ENCODE assay signal across 5 cellular contexts in genomic region chr20:36045373-36045714, GRCh38.
TF ChIP-seq lines count a peak whose summit lies in the region.

No MANE protein-coding gene starts in this region.

TF ChIP-seq in A549, 52 proteins besides CTCF, POLR2A, EP300 and RAD21:
- TF ChIP-seq POLR2AphosphoS2 (conservative IDR thresholded peaks at IDR 0.05; ENCODE audit: low read length) (peak; percentile 83; the same call in 1 of the 2 replicates), ATOH8 (CRISPR knock-in tag; IDR thresholded peaks at IDR 0.05; ENCODE audit: low read depth) (no peak), HOXA7 (CRISPR knock-in tag; IDR thresholded peaks at IDR 0.05) (peak; percentile 53; the same call in 1 of the 2 replicates), ZNF302 (CRISPR knock-in tag; IDR thresholded peaks at IDR 0.05) (no peak), KDM1A (IDR thresholded peaks at IDR 0.05; ENCODE audit: low read depth) (no peak), BHLHE40 (IDR thresholded peaks at IDR 0.05; ENCODE audit: low read depth, low read length) (no peak), CBX2 (IDR thresholded peaks at IDR 0.05; ENCODE audit: borderline replicate concordance, low read depth) (no peak)
- TF ChIP-seq, protein P1, sequence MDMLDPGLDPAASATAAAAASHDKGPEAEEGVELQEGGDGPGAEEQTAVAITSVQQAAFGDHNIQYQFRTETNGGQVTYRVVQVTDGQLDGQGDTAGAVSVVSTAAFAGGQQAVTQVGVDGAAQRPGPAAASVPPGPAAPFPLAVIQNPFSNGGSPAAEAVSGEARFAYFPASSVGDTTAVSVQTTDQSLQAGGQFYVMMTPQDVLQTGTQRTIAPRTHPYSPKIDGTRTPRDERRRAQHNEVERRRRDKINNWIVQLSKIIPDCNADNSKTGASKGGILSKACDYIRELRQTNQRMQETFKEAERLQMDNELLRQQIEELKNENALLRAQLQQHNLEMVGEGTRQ (IDR thresholded peaks at IDR 0.05) = no peak

TF ChIP-seq in GM23338, 12 proteins besides CTCF, POLR2A, EP300 and RAD21 (continues in another document):
- TF ChIP-seq ZNF462 (CRISPR knock-in tag; IDR thresholded peaks at IDR 0.05) = no peak

TF ChIP-seq in GM12878, 131 proteins besides CTCF, POLR2A, EP300 and RAD21:
- TF ChIP-seq CHD2 (IDR thresholded peaks at IDR 0.05; ENCODE audit: borderline replicate concordance, low read depth, low read length) (no peak), POLR2AphosphoS5 (IDR thresholded peaks at IDR 0.05; ENCODE audit: low read length) (peak; percentile 17; the same call in 1 of the 2 replicates), ESRRA (IDR thresholded peaks at IDR 0.05; ENCODE audit: low read length) (no peak)
- TF ChIP-seq, protein P1 (IDR thresholded peaks at IDR 0.05; ENCODE audit: borderline replicate concordance, low read depth, low read length) = no peak

TF ChIP-seq in HepG2, 621 proteins besides CTCF, POLR2A, EP300 and RAD21 (continues in another document):
- TF ChIP-seq POLR2AphosphoS2 (IDR thresholded peaks at IDR 0.05; ENCODE audit: low read depth, low read length) (peak; percentile 95), PAF1 (CRISPR knock-in tag; IDR thresholded peaks at IDR 0.05) (peak; percentile 90; the same call in 1 of the 2 replicates), ZSCAN31 (CRISPR knock-in tag; IDR thresholded peaks at IDR 0.05; ENCODE audit: low read depth) (no peak), SRY (CRISPR knock-in tag; IDR thresholded peaks at IDR 0.05) (no peak), ZNF891 (CRISPR knock-in tag; IDR thresholded peaks at IDR 0.05) (no peak), ZC3H13 (CRISPR knock-in tag; IDR thresholded peaks at IDR 0.05) (peak; percentile 79), SP2 (CRISPR knock-in tag; IDR thresholded peaks at IDR 0.05) (no peak)
- TF ChIP-seq, protein P2, sequence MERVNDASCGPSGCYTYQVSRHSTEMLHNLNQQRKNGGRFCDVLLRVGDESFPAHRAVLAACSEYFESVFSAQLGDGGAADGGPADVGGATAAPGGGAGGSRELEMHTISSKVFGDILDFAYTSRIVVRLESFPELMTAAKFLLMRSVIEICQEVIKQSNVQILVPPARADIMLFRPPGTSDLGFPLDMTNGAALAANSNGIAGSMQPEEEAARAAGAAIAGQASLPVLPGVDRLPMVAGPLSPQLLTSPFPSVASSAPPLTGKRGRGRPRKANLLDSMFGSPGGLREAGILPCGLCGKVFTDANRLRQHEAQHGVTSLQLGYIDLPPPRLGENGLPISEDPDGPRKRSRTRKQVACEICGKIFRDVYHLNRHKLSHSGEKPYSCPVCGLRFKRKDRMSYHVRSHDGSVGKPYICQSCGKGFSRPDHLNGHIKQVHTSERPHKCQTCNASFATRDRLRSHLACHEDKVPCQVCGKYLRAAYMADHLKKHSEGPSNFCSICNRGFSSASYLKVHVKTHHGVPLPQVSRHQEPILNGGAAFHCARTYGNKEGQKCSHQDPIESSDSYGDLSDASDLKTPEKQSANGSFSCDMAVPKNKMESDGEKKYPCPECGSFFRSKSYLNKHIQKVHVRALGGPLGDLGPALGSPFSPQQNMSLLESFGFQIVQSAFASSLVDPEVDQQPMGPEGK (CRISPR knock-in tag; IDR thresholded peaks at IDR 0.05) = 0 out of 2 replicates have a peak, but pooled peaks have one; percentile 2
- TF ChIP-seq, protein P3, sequence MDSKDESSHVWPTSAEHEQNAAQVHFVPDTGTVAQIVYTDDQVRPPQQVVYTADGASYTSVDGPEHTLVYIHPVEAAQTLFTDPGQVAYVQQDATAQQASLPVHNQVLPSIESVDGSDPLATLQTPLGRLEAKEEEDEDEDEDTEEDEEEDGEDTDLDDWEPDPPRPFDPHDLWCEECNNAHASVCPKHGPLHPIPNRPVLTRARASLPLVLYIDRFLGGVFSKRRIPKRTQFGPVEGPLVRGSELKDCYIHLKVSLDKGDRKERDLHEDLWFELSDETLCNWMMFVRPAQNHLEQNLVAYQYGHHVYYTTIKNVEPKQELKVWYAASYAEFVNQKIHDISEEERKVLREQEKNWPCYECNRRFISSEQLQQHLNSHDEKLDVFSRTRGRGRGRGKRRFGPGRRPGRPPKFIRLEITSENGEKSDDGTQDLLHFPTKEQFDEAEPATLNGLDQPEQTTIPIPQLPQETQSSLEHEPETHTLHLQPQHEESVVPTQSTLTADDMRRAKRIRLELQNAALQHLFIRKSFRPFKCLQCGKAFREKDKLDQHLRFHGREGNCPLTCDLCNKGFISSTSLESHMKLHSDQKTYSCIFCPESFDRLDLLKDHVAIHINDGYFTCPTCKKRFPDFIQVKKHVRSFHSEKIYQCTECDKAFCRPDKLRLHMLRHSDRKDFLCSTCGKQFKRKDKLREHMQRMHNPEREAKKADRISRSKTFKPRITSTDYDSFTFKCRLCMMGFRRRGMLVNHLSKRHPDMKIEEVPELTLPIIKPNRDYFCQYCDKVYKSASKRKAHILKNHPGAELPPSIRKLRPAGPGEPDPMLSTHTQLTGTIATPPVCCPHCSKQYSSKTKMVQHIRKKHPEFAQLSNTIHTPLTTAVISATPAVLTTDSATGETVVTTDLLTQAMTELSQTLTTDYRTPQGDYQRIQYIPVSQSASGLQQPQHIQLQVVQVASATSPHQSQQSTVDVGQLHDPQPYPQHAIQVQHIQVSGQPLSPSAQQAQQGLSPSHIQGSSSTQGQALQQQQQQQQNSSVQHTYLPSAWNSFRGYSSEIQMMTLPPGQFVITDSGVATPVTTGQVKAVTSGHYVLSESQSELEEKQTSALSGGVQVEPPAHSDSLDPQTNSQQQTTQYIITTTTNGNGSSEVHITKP (CRISPR knock-in tag; IDR thresholded peaks at IDR 0.05; ENCODE audit: low read depth) = 0 out of 2 replicates have a peak, but pooled peaks have one; percentile 36
- TF ChIP-seq, protein P4, sequence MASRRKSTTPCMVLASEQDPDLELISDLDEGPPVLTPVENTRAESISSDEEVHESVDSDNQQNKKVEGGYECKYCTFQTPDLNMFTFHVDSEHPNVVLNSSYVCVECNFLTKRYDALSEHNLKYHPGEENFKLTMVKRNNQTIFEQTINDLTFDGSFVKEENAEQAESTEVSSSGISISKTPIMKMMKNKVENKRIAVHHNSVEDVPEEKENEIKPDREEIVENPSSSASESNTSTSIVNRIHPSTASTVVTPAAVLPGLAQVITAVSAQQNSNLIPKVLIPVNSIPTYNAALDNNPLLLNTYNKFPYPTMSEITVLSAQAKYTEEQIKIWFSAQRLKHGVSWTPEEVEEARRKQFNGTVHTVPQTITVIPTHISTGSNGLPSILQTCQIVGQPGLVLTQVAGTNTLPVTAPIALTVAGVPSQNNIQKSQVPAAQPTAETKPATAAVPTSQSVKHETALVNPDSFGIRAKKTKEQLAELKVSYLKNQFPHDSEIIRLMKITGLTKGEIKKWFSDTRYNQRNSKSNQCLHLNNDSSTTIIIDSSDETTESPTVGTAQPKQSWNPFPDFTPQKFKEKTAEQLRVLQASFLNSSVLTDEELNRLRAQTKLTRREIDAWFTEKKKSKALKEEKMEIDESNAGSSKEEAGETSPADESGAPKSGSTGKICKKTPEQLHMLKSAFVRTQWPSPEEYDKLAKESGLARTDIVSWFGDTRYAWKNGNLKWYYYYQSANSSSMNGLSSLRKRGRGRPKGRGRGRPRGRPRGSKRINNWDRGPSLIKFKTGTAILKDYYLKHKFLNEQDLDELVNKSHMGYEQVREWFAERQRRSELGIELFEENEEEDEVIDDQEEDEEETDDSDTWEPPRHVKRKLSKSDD (CRISPR knock-in tag; IDR thresholded peaks at IDR 0.05; ENCODE audit: low read depth) = 0 out of 2 replicates have a peak, but pooled peaks have one; percentile 31
- TF ChIP-seq, protein P5, sequence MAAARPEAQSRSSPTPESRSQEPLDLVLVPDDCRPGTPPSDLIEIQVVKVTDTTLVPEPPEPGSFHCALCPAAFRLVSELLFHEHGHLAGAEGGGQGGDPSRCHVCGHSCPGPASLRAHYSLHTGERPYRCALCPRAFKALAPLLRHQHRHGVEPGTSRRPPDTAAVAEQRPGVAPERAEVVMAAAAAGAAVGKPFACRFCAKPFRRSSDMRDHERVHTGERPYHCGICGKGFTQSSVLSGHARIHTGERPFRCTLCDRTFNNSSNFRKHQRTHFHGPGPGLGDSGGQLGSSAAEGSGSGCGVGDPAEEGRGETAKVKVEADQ (CRISPR knock-in tag; IDR thresholded peaks at IDR 0.05; ENCODE audit: borderline replicate concordance) = 0 out of 2 replicates have a peak, but pooled peaks have one; percentile 10

TF ChIP-seq in SK-N-SH, 30 proteins besides CTCF, POLR2A, EP300 and RAD21 (continues in another document):
- TF ChIP-seq, protein P6, sequence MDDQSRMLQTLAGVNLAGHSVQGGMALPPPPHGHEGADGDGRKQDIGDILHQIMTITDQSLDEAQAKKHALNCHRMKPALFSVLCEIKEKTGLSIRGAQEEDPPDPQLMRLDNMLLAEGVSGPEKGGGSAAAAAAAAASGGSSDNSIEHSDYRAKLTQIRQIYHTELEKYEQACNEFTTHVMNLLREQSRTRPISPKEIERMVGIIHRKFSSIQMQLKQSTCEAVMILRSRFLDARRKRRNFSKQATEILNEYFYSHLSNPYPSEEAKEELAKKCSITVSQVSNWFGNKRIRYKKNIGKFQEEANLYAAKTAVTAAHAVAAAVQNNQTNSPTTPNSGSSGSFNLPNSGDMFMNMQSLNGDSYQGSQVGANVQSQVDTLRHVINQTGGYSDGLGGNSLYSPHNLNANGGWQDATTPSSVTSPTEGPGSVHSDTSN (IDR thresholded peaks at IDR 0.05) = no peak
- no peak for TF ChIP-seq IRF3 (IDR thresholded peaks at IDR 0.05; ENCODE audit: low read depth, low read length)
- TF ChIP-seq REST (IDR thresholded peaks at IDR 0.05; ENCODE audit: low read depth, low read length) = no peak
- no peak for TF ChIP-seq TCF12 (IDR thresholded peaks at IDR 0.05)
- TF ChIP-seq TEAD4 (IDR thresholded peaks at IDR 0.05; ENCODE audit: borderline replicate concordance, insufficient read depth) = no peak
- no peak for TF ChIP-seq FOSL2 (IDR thresholded peaks at IDR 0.05; ENCODE audit: borderline replicate concordance, low read depth)
- TF ChIP-seq EZH2phosphoT487 (IDR thresholded peaks at IDR 0.05; ENCODE audit: borderline replicate concordance, low read depth) = no peak
- TF ChIP-seq SMC3 (IDR thresholded peaks at IDR 0.05; ENCODE audit: low read depth, low read length) = no peak
- TF ChIP-seq RFX5 (IDR thresholded peaks at IDR 0.05; ENCODE audit: low read length) = no peak
- TF ChIP-seq GATA2 (CRISPR knock-in tag; IDR thresholded peaks at IDR 0.05) = no peak
- TF ChIP-seq, protein P7, sequence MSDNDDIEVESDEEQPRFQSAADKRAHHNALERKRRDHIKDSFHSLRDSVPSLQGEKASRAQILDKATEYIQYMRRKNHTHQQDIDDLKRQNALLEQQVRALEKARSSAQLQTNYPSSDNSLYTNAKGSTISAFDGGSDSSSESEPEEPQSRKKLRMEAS (IDR thresholded peaks at IDR 0.05; ENCODE audit: low read depth) = no peak
- TF ChIP-seq, protein P8, sequence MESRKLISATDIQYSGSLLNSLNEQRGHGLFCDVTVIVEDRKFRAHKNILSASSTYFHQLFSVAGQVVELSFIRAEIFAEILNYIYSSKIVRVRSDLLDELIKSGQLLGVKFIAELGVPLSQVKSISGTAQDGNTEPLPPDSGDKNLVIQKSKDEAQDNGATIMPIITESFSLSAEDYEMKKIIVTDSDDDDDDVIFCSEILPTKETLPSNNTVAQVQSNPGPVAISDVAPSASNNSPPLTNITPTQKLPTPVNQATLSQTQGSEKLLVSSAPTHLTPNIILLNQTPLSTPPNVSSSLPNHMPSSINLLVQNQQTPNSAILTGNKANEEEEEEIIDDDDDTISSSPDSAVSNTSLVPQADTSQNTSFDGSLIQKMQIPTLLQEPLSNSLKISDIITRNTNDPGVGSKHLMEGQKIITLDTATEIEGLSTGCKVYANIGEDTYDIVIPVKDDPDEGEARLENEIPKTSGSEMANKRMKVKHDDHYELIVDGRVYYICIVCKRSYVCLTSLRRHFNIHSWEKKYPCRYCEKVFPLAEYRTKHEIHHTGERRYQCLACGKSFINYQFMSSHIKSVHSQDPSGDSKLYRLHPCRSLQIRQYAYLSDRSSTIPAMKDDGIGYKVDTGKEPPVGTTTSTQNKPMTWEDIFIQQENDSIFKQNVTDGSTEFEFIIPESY (IDR thresholded peaks at IDR 0.05; ENCODE audit: borderline replicate concordance, low read depth) = no peak
- no peak for TF ChIP-seq ELF1 (IDR thresholded peaks at IDR 0.05)
- TF ChIP-seq GABPA (IDR thresholded peaks at IDR 0.05; ENCODE audit: low read depth) = no peak
- TF ChIP-seq FOXM1 (IDR thresholded peaks at IDR 0.05; ENCODE audit: low read depth) = no peak
- TF ChIP-seq, protein P1 (IDR thresholded peaks at IDR 0.05; ENCODE audit: borderline replicate concordance, low read depth, low read length) = no peak
- TF ChIP-seq POLR2AphosphoS5 (IDR thresholded peaks at IDR 0.05; ENCODE audit: low read depth, low read length) = no peak
